Comparison of ENCODE assay signal across 37 cellular contexts in genomic region chr11:47675851-47676250, GRCh38. TPM values are rescaled to one million over a fixed set of nuclear protein-coding genes. Genes with fewer than 3 reads are reported as not detected.
DNase-seq lines count a peak whose midpoint lies in the region; ATAC-seq, FAIRE-seq and TF ChIP-seq lines count a peak whose summit lies in the region.
"Had no signal": no experiment of that assay in that cellular context is flagged by ENCODE, and none has a peak within 500 bp of the region (broad histone marks: within the 10 kb centered on the region; RNA-seq: fewer than 3 reads in every experiment).

No MANE protein-coding gene starts in this region.

- H3K27me3 ChIP-seq in GM23338 (ENCODE audit: insufficient read depth) = no peaks in the 10 kb centered on the region
- H3K27me3 ChIP-seq in K562 (ENCODE audit: control insufficient read depth in 2 of 2, insufficient read depth in 2 of 2, low read length in 2 of 2) = no peaks in the 10 kb centered on the region
- H3K27me3 ChIP-seq: BE2C; BLaER1; BLaER1 treated with 17β-estradiol and CSF1 and Interleukin-3, amounts not matched to agents 10 nM and 100 nM had no signal

- H3K4me1 ChIP-seq in GM23338 (ENCODE audit: insufficient read depth) = no peaks in the 10 kb centered on the region
- no peaks in the 10 kb centered on the region for H3K4me1 ChIP-seq in HEK293 (ENCODE audit: control insufficient read depth, insufficient read depth, low read length)
- H3K4me1 ChIP-seq in K562 (replicated peaks in 1 of 2; ENCODE audit: control insufficient read depth in 2 of 2, insufficient read depth in 2 of 2, low read length in 2 of 2) = peaks cover 5 to 20% of the 10 kb centered on the region in 2 experiments; a peak in 4 of 5 replicates
- H3K4me1 ChIP-seq: BE2C; BLaER1; BLaER1 treated with 17β-estradiol and CSF1 and Interleukin-3, amounts not matched to agents 10 nM and 100 nM; Caco-2 had no signal

- no peaks in the 10 kb centered on the region for H3K9me2 ChIP-seq in GM23338 (ENCODE audit: insufficient read depth)

- H3K36me3 Mint-ChIP-seq in GM23338 (ENCODE audit: low read depth) (no peaks in the 10 kb centered on the region), chondrocyte (ENCODE audit: low read depth) (no peaks in the 10 kb centered on the region), T-cell (no peaks in the 10 kb centered on the region)
- no peaks in the 10 kb centered on the region for H3K36me3 Mint-ChIP-seq in activated T-helper 17 cell treated with anti-CD3 and anti-CD28 coated beads, Interleukin-2, amount 50 U/mL, for 72 hours (ENCODE audit: low read depth)
- H3K36me3 Mint-ChIP-seq: CD14-positive monocyte; CD4-positive, alpha-beta memory T cell; CD8-positive, alpha-beta memory T cell; CD8-positive, alpha-beta T cell had no signal

- H3K4me1 Mint-ChIP-seq in GM23338 (no peaks in the 10 kb centered on the region; the same call in 2 of the 3 replicates), chondrocyte (ENCODE audit: low read depth) (no peaks in the 10 kb centered on the region), T-cell (no peaks in the 10 kb centered on the region)
- no peaks in the 10 kb centered on the region for H3K4me1 Mint-ChIP-seq in activated T-helper 17 cell treated with anti-CD3 and anti-CD28 coated beads, Interleukin-2, amount 50 U/mL, for 72 hours
- H3K4me1 Mint-ChIP-seq: B cell; CD14-positive monocyte; CD4-positive, alpha-beta memory T cell; CD4-positive, CD25-positive, alpha-beta regulatory T cell; CD8-positive, alpha-beta memory T cell had no signal

- H3K9me3 ChIP-seq in HEK293 (ENCODE audit: control insufficient read depth, insufficient read depth, low read depth, low read length) (no peaks in the 10 kb centered on the region), K562 (replicated peaks; ENCODE audit: control insufficient read depth, insufficient read depth, low read depth, low read length) (no peaks in the 10 kb centered on the region)
- H3K9me3 ChIP-seq: A549; BE2C; BLaER1; BLaER1 treated with 17β-estradiol and CSF1 and Interleukin-3, amounts not matched to agents 10 nM and 100 nM; Caco-2 had no signal

- TF ChIP-seq CTCF in GM23338 (conservative IDR thresholded peaks at IDR 0.05; ENCODE audit: low read depth in 2 of 2) (no peak), HEK293 (tag by site-specific recombination; IDR thresholded peaks at IDR 0.05) (no peak), K562 (IDR thresholded peaks at IDR 0.05 in 2 of 3, conservative IDR thresholded peaks at IDR 0.05 in 1 of 3; ENCODE audit: insufficient read depth in 2 of 3, low read depth in 1 of 3, low read length in 3 of 3) (no peak), chondrocyte (IDR thresholded peaks at IDR 0.05) (no peak)

- H3K4me3 Mint-ChIP-seq in GM23338 (no peak overlapping the region), chondrocyte (ENCODE audit: unreplicated experiment) (no peak overlapping the region), T-cell (no peak overlapping the region)
- no peak overlapping the region for H3K4me3 Mint-ChIP-seq in activated T-helper 17 cell treated with anti-CD3 and anti-CD28 coated beads, Interleukin-2, amount 50 U/mL, for 72 hours
- H3K4me3 Mint-ChIP-seq: B cell; CD14-positive monocyte; CD4-positive, alpha-beta memory T cell; CD4-positive, alpha-beta T cell; CD4-positive, CD25-positive, alpha-beta regulatory T cell; CD8-positive, alpha-beta memory T cell; CD8-positive, alpha-beta T cell had no signal

- H3K36me3 ChIP-seq in GM23338 (ENCODE audit: insufficient read depth) (no peaks in the 10 kb centered on the region; the same call in 1 of the 2 replicates), HEK293 (ENCODE audit: control insufficient read depth in 2 of 2, insufficient read depth in 1 of 2, low read length in 2 of 2) (no peaks in the 10 kb centered on the region), K562 (ENCODE audit: control insufficient read depth, insufficient read depth, low read length) (no peaks in the 10 kb centered on the region)
- H3K36me3 ChIP-seq: BE2C; BLaER1; BLaER1 treated with 17β-estradiol and CSF1 and Interleukin-3, amounts not matched to agents 10 nM and 100 nM had no signal

- no peaks in the 10 kb centered on the region for H3K79me2 ChIP-seq in GM23338 (replicated peaks; ENCODE audit: insufficient read depth)
- no peaks in the 10 kb centered on the region for H3K79me2 ChIP-seq in K562 (ENCODE audit: control insufficient read depth, insufficient read depth, low read length)

- H3K9me3 Mint-ChIP-seq in GM23338 (no peaks in the 10 kb centered on the region), chondrocyte (ENCODE audit: low read depth) (no peaks in the 10 kb centered on the region), T-cell (no peaks in the 10 kb centered on the region)
- H3K9me3 Mint-ChIP-seq in activated T-helper 17 cell treated with anti-CD3 and anti-CD28 coated beads, Interleukin-2, amount 50 U/mL, for 72 hours = no peaks in the 10 kb centered on the region
- H3K9me3 Mint-ChIP-seq: CD4-positive, alpha-beta memory T cell; CD4-positive, alpha-beta T cell; CD4-positive, CD25-positive, alpha-beta regulatory T cell; CD8-positive, alpha-beta memory T cell; CD8-positive, alpha-beta T cell had no signal

- CTCF ChIA-PET in HEK293 (lab: Yijun Ruan, JAX) = interaction anchor here (0.6 kb wide), 2 partner anchors 43 to 185 kb away, joined by 3 read pairs; no protein-coding TSS in a partner anchor
- CTCF ChIA-PET in K562 (lab: Yijun Ruan, JAX; ENCODE audit: low intra/inter-chr PET ratio) = no interaction called here
- CTCF ChIA-PET in T-cell (lab: Charles Lee) = interaction anchor here in 1 of 2 donors (0.7 kb wide), 1 partner anchor 34 kb away, joined by 6 read pairs; no protein-coding TSS in a partner anchor

- intact Hi-C loops in K562 (cut with micrococcal nuclease) = no loop called here

- POLR2A ChIA-PET in HEK293 (lab: Yijun Ruan, JAX) = no interaction called here
- POLR2A ChIA-PET in K562 (lab: Yijun Ruan, JAX) = interaction anchor here (0.6 kb wide), 1 partner anchor 26 kb away, joined by 3 read pairs; no protein-coding TSS in a partner anchor
- POLR2A ChIA-PET in T-cell (lab: Charles Lee) = interaction anchor here in 1 of 2 donors (0.5 kb wide), 1 partner anchor 222 kb away, joined by 3 read pairs; no protein-coding TSS in a partner anchor

- H3K4me3 ChIP-seq in GM23338 (no peak overlapping the region), HEK293 (ENCODE audit: low read depth, low read length) (no peak overlapping the region), K562 (no peak overlapping the region)
- H3K4me3 ChIP-seq: A549; BLaER1; BLaER1 treated with 17β-estradiol and CSF1 and Interleukin-3, amounts not matched to agents 10 nM and 100 nM had no signal

- H3K27me3 Mint-ChIP-seq in GM23338 (ENCODE audit: insufficient read depth, low read depth, poor library complexity) (no peaks in the 10 kb centered on the region), chondrocyte (ENCODE audit: low read depth) (no peaks in the 10 kb centered on the region), T-cell (no peaks in the 10 kb centered on the region)
- H3K27me3 Mint-ChIP-seq in activated T-helper 17 cell treated with anti-CD3 and anti-CD28 coated beads, Interleukin-2, amount 50 U/mL, for 72 hours = no peaks in the 10 kb centered on the region
- H3K27me3 Mint-ChIP-seq: B cell; CD4-positive, alpha-beta memory T cell; CD4-positive, alpha-beta T cell; CD8-positive, alpha-beta memory T cell had no signal

- ATAC-seq in GM23338 = no peak
- ATAC-seq in K562 = no peak
- no peak for ATAC-seq in activated T-helper 17 cell treated with anti-CD3 and anti-CD28 coated beads, Interleukin-2, amount 50 U/mL, for 72 hours (replicated peaks)
- ATAC-seq in T-cell (replicated peaks in 1 of 4) = no peak
- ATAC-seq: A549; CD8-positive, alpha-beta T cell had no signal

- BruUV-seq in K562 (replicated peaks; lab: Mats Ljungman, UMichigan) = no TSS peak

- 12% methylated on average over 2 of the region's 2 CpGs for WGBS in K562 (ENCODE audit: insufficient coverage, low coverage, missing lambda C conversion rate)

- no peak overlapping the region for H3K27ac Mint-ChIP-seq in GM23338
- H3K27ac Mint-ChIP-seq in chondrocyte (ENCODE audit: unreplicated experiment) = no peak overlapping the region
- no peak overlapping the region for H3K27ac Mint-ChIP-seq in activated T-helper 17 cell treated with anti-CD3 and anti-CD28 coated beads, Interleukin-2, amount 50 U/mL, for 72 hours
- no peak overlapping the region for H3K27ac Mint-ChIP-seq in T-cell
- H3K27ac Mint-ChIP-seq: B cell; CD14-positive monocyte; CD4-positive, alpha-beta T cell; CD4-positive, CD25-positive, alpha-beta regulatory T cell; CD8-positive, alpha-beta T cell had no signal

- H2AFZ ChIP-seq in GM23338 (peak overlapping the region; percentile 89; the same call in 1 of the 2 replicates), K562 (ENCODE audit: low read depth, low read length) (no peak overlapping the region)

- no peaks in the 10 kb centered on the region for H3F3A ChIP-seq in GM23338 (replicated peaks; ENCODE audit: low read depth)

- FAIRE-seq in K562 (lab: Jason Lieb, UNC) = no peak
- FAIRE-seq: A204.1, A549, D721Med had no signal

- H3K27ac ChIP-seq in GM23338 (ENCODE audit: low read depth) (no peak overlapping the region), HEK293 (ENCODE audit: extremely low read depth, low read depth, low read length) (no peak overlapping the region), K562 (ENCODE audit: extremely low read depth, low read depth, low read length) (no peak overlapping the region)
- H3K27ac ChIP-seq: 22Rv1; A549; BLaER1; BLaER1 treated with 17β-estradiol and CSF1 and Interleukin-3, amounts not matched to agents 10 nM and 100 nM; C4-2B had no signal

- H4K20me1 ChIP-seq in GM23338 (replicated peaks; ENCODE audit: insufficient read depth) = no peaks in the 10 kb centered on the region
- H4K20me1 ChIP-seq in K562 (replicated peaks; ENCODE audit: control insufficient read depth, insufficient read depth, low read length) = no peaks in the 10 kb centered on the region
- H4K20me1 ChIP-seq: BLaER1; BLaER1 treated with 17β-estradiol and CSF1 and Interleukin-3, amounts not matched to agents 10 nM and 100 nM had no signal

- TF ChIP-seq POLR2A in K562 (conservative IDR thresholded peaks at IDR 0.05) = no peak

- no peak for TF ChIP-seq EP300 in K562 (IDR thresholded peaks at IDR 0.05; ENCODE audit: low read length)

- TF ChIP-seq RAD21 in K562 (CRISPR knock-in tag; conservative IDR thresholded peaks at IDR 0.05 in 1 of 2, IDR thresholded peaks at IDR 0.05 in 1 of 2) = no peak

- in situ Hi-C loops in K562 (cut with MboI) = no loop called here
- in situ Hi-C loops in G401 (cut with HindIII; ENCODE audit: low sequenced_read_pairs) = no loop called here

- no peak overlapping the region for H3K9ac ChIP-seq in K562 (ENCODE audit: insufficient read depth in 1 of 2, low read depth in 2 of 2, low read length in 2 of 2)
- H3K9ac ChIP-seq: BLaER1; BLaER1 treated with 17β-estradiol and CSF1 and Interleukin-3, amounts not matched to agents 10 nM and 100 nM had no signal

- H3K4me2 ChIP-seq in GM23338 (no peak overlapping the region), K562 (ENCODE audit: insufficient read depth, low read length) (no peak overlapping the region)
- H3K4me2 ChIP-seq: A549; BLaER1; BLaER1 treated with 17β-estradiol and CSF1 and Interleukin-3, amounts not matched to agents 10 nM and 100 nM had no signal

- DNase-seq in GM23338 (ENCODE audit: low spot score) = no peak
- DNase-seq in K562 (ENCODE audit: extremely low read depth in 1 of 4, low spot score in 3 of 4) = no peak
- DNase-seq in chondrocyte (ENCODE audit: low spot score) = peak; percentile 26
- DNase-seq in G401 (ENCODE audit: low spot score) = no peak
- no peak for DNase-seq in T-cell
- DNase-seq in cortex of kidney (lab: John Stamatoyannopoulos, UW) = no peak
- DNase-seq: 8988T; ACHN; AML-193; BE2C; C1 segment of cervical spinal cord; Caco-2; Calu3; CD4-positive, alpha-beta memory T cell; CD4-positive, alpha-beta T cell; CD4-positive, CD25-positive, alpha-beta regulatory T cell; CD8-positive, alpha-beta memory T cell; CD8-positive, alpha-beta T cell; COR-L47; DMS 273 treated with DMSO at 0.1 percent for 48 hours; DMS153; DMS53; DMS79; DMS79 treated with DMSO at 0.1 percent for 48 hours; DND-41; EL had no signal

- no peaks in the 10 kb centered on the region for H3K9me1 ChIP-seq in K562 (ENCODE audit: control insufficient read depth, insufficient read depth, low read length)

RNA-seq across cellular contexts. Expression of gene MTCH2, which starts 33.5 kb away (rescaled TPM):
- 90.9 and 92.0 TPM in 2 replicates for total RNA-seq in GM23338 (2014; rRNA removed; shearing (Covaris generic))
- 155 and 163 TPM in 2 replicates for polyA plus RNA-seq in GM23338 (2016; fragmentation: Nextera tagmentation; extraction: Ambion mirVana)
- total RNA-seq in K562 (2011; cell fraction: chromatin; rRNA removed; ENCODE audit: low replicate concordance) = 62.0 and 62.6 TPM in 2 replicates
- 38.3 and 45.9 TPM in 2 replicates for total RNA-seq in K562 (2011; cell fraction: nucleolus; rRNA removed)
- 63.4 and 83.7 TPM in 2 replicates for total RNA-seq in K562 (2011; cell fraction: nucleoplasm; rRNA removed)
- total RNA-seq in K562 (2014; rRNA removed) = 95.4 and 124 TPM in 2 replicates
- total RNA-seq in K562 (2014; rRNA removed; fragmentation: Illumina TruSeq; extraction: Trizol) = 245 and 293 TPM in 2 replicates
- total RNA-seq in K562 (2015; rRNA removed; fragmentation: Illumina TruSeq; extraction: Trizol) = 154 and 162 TPM in 2 replicates
- 266 and 273 TPM in 2 replicates for total RNA-seq in K562 (2021)
- polyA plus RNA-seq in K562 (2011; rRNA removed) = 125 and 198 TPM in 2 replicates
- 161 and 214 TPM in 2 replicates for polyA plus RNA-seq in K562 (2011; cell fraction: cytosol; rRNA removed)
- polyA plus RNA-seq in K562 (2011; cell fraction: nucleus; rRNA removed) = 96.3 and 140 TPM in 2 replicates
- polyA plus RNA-seq in K562 (2012) = 159 and 305 TPM in 2 replicates
- polyA plus RNA-seq in K562 (2014; fragmentation: Illumina TruSeq; extraction: Trizol) = 194 and 219 TPM in 2 replicates
- 100 to 1,000 TPM; 607 to 620 TPM for polyA plus RNA-seq in K562 (2014; fragmentation: Nextera tagmentation; extraction: Ambion mirVana)
- polyA plus RNA-seq in K562 (2014; rRNA removed) = 117 and 134 TPM in 2 replicates
- polyA minus RNA-seq in K562 (2011; rRNA and poly(A)+ RNA removed) = 124 and 166 TPM in 2 replicates
- polyA minus RNA-seq in K562 (2011; cell fraction: cytosol; rRNA and poly(A)+ RNA removed) = 80.1 and 100 TPM in 2 replicates
- polyA minus RNA-seq in K562 (2011; cell fraction: nucleus; rRNA and poly(A)+ RNA removed) = 21.0 and 35.2 TPM in 2 replicates
- 94.3 to 107 TPM (median 99.7 TPM) in 3 replicates for total RNA-seq in chondrocyte
- total RNA-seq in activated T-helper 17 cell treated with anti-CD3 and anti-CD28 coated beads, Interleukin-2, amount 50 U/mL, for 72 hours = 100 to 1,000 TPM in 1 of 2 donors, 10 to 100 TPM in 1; 91.2 to 173 TPM
- 29.0 and 33.2 TPM in 2 replicates for total RNA-seq in G401 (2014; rRNA removed; shearing (Covaris generic))
- 10 to 100 TPM; 20.4 to 32.1 (median 26.7) TPM for total RNA-seq in T-cell

RNA-seq across cellular contexts. Expression of gene AGBL2, which starts 39.3 kb away (rescaled TPM):
- 1.6 and 5.6 TPM in 2 replicates for total RNA-seq in GM23338 (2014; rRNA removed; shearing (Covaris generic))
- polyA plus RNA-seq in GM23338 (2016; fragmentation: Nextera tagmentation; extraction: Ambion mirVana) = 2.1 and 5.1 TPM in 2 replicates
- 2.0 and 5.8 TPM in 2 replicates for total RNA-seq in K562 (2011; cell fraction: chromatin; rRNA removed; ENCODE audit: low replicate concordance)
- 6.4 and 8.3 TPM in 2 replicates for total RNA-seq in K562 (2011; cell fraction: nucleolus; rRNA removed)
- total RNA-seq in K562 (2011; cell fraction: nucleoplasm; rRNA removed) = 4.8 and 11.8 TPM in 2 replicates
- 2.6 and 6.5 TPM in 2 replicates for total RNA-seq in K562 (2014; rRNA removed)
- 0.64 and 1.3 TPM in 2 replicates for total RNA-seq in K562 (2014; rRNA removed; fragmentation: Illumina TruSeq; extraction: Trizol)
- 0.64 and 0.94 TPM in 2 replicates for total RNA-seq in K562 (2015; rRNA removed; fragmentation: Illumina TruSeq; extraction: Trizol)
- total RNA-seq in K562 (2021) = 0.93 and 0.96 TPM in 2 replicates
- 2.1 and 2.3 TPM in 2 replicates for polyA plus RNA-seq in K562 (2011; rRNA removed)
- 1.2 and 1.5 TPM in 2 replicates for polyA plus RNA-seq in K562 (2011; cell fraction: cytosol; rRNA removed)
- polyA plus RNA-seq in K562 (2011; cell fraction: nucleus; rRNA removed) = 11.7 and 18.0 TPM in 2 replicates
- polyA plus RNA-seq in K562 (2012) = 2.0 and 2.2 TPM in 2 replicates
- polyA plus RNA-seq in K562 (2014; fragmentation: Illumina TruSeq; extraction: Trizol) = 0.76 and 1.4 TPM in 2 replicates
- under 1 TPM; 0.57 to 0.73 TPM for polyA plus RNA-seq in K562 (2014; fragmentation: Nextera tagmentation; extraction: Ambion mirVana)
- polyA plus RNA-seq in K562 (2014; rRNA removed) = 2.8 and 6.1 TPM in 2 replicates
- 0.25 and 0.48 TPM in 2 replicates for polyA minus RNA-seq in K562 (2011; rRNA and poly(A)+ RNA removed)
- 0.76 TPM in 1 of 2 replicates, not detected in the other for polyA minus RNA-seq in K562 (2011; cell fraction: cytosol; rRNA and poly(A)+ RNA removed)
- 3.6 and 4.1 TPM in 2 replicates for polyA minus RNA-seq in K562 (2011; cell fraction: nucleus; rRNA and poly(A)+ RNA removed)
- 0.18 to 0.58 TPM (median 0.40 TPM) in 3 replicates for total RNA-seq in chondrocyte
- 1 to 10 TPM; 3.7 to 8.6 TPM for total RNA-seq in activated T-helper 17 cell treated with anti-CD3 and anti-CD28 coated beads, Interleukin-2, amount 50 U/mL, for 72 hours
- total RNA-seq in G401 (2014; rRNA removed; shearing (Covaris generic)) = not detected in 2 replicates
- 10 to 100 TPM in 1 of 5 donors, 1 to 10 TPM in 4; 6.0 to 10.4 (median 8.8) TPM for total RNA-seq in T-cell
- polyA plus RNA-seq: CD14-positive monocyte had no signal
